ENCODE assay signal across 11 cellular contexts in the genomic region with DNA sequence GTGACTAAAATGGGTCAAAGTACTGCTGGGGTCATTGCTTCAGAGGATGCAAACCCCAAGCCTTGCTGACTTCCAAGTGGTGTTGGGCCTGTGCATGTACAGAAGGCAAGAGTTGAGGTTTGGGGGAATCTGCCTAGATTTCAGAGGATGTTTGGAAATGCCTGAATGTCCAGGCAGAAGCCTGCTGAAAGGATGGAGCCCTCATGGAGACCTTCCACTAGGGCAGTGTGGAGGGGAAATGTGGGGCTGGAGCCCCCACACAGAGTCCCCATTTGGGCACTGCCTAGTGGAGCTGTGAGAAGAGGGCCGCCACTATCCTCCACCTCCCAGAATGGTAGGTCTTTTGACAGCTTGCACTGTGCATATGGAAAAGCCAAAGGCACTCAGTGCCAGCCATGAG.
"Had no signal": no experiment of that assay in that cellular context is flagged by ENCODE, and none has a peak within 500 bp of the region (broad histone marks: within the 10 kb centered on the region; RNA-seq: fewer than 3 reads in every experiment).

No MANE protein-coding gene starts in this region.

- H3K9me3 ChIP-seq: HAP-1 had no signal

- H3K4me3 Mint-ChIP-seq: GM23338, H9, HFFc6 had no signal

- H3K4me2 ChIP-seq: GM23338 had no signal

- DNase-seq: GM23248, GOT3, H7, H9, HCEC 1CT, HFFc6 had no signal

- FAIRE-seq: H1, H54 had no signal

- ATAC-seq: GM23338, HCT116 had no signal

- H2AFZ ChIP-seq: GM23248, GM23338 had no signal

- H3K4me3 ChIP-seq: GM23248, GM23338, HAP-1 had no signal

- H3K27ac Mint-ChIP-seq: GM23338, H9, HFFc6 had no signal

- H3K36me3 ChIP-seq: HAP-1 had no signal

- H3K27ac ChIP-seq: GM23248 had no signal

- H3K4me1 ChIP-seq: HAP-1 had no signal

- H3K9ac ChIP-seq: GM23248 had no signal
